ENCODE assay signal across 8 cellular contexts in genomic region chrX:125205918-125206665, GRCh38.
DNase-seq lines count a peak whose midpoint lies in the region; TF ChIP-seq lines count a peak whose summit lies in the region.

No MANE protein-coding gene starts in this region.

- H3K27me3 ChIP-seq in mesendoderm (ENCODE audit: insufficient read depth, low read length, poor library complexity) (peaks cover 1% of the 10 kb centered on the region), SJCRH30 (no peaks in the 10 kb centered on the region)

- H3K4me1 ChIP-seq in mesendoderm (ENCODE audit: control insufficient read depth, low read depth, low read length) (no peaks in the 10 kb centered on the region), SJCRH30 (peaks cover 7% of the 10 kb centered on the region)

- H3K9ac ChIP-seq in mesendoderm (ENCODE audit: low read length) = peak overlapping the region; percentile 50

- peak; percentile 18 to 54 for TF ChIP-seq CTCF in brain (conservative IDR thresholded peaks at IDR 0.05)

- H3K4me3 ChIP-seq in mesendoderm (ENCODE audit: low read length) (no peak overlapping the region), SJCRH30 (no peak overlapping the region)

- H3K4me3 Mint-ChIP-seq in brain = peak overlapping the region; percentile 90 to 96 (median 92)

- no peak overlapping the region for H2BK5ac ChIP-seq in mesendoderm (ENCODE audit: low read length)

- peaks cover 15% of the 10 kb centered on the region for H3K4me1 Mint-ChIP-seq in brain

- H3K36me3 Mint-ChIP-seq in brain = no peaks in the 10 kb centered on the region

- peak overlapping the region; percentile 79 for H3K56ac ChIP-seq in mesendoderm (ENCODE audit: low read length)

- H2AK5ac ChIP-seq in mesendoderm (ENCODE audit: low read length) = no peak overlapping the region

- no peaks in the 10 kb centered on the region for H3K36me3 ChIP-seq in mesendoderm (ENCODE audit: control insufficient read depth, insufficient read depth, low read length)
- H3K36me3 ChIP-seq in SJCRH30 = no peaks in the 10 kb centered on the region

- no peaks in the 10 kb centered on the region for H3K9me3 ChIP-seq in SJCRH30 (replicated peaks)

- H4K8ac ChIP-seq in mesendoderm (ENCODE audit: low read depth, low read length) = no peak overlapping the region

- H3K79me2 ChIP-seq in mesendoderm (ENCODE audit: control insufficient read depth, insufficient read depth, low read length) = no peaks in the 10 kb centered on the region

- H3K27ac ChIP-seq in mesendoderm (ENCODE audit: low read depth, low read length) = no peak overlapping the region
- no peak overlapping the region for H3K27ac ChIP-seq in SJCRH30

- H3K27me3 Mint-ChIP-seq in brain = peaks cover 30% of the 10 kb centered on the region

- H4K5ac ChIP-seq in mesendoderm (ENCODE audit: low read length) = no peak overlapping the region

- peaks cover 0 to 13% (median 0%) of the 10 kb centered on the region in 5 experiments for H3K9me3 Mint-ChIP-seq in brain

- H3K79me1 ChIP-seq in mesendoderm (ENCODE audit: low read length) = no peaks in the 10 kb centered on the region

- peak overlapping the region; percentile 87 to 98 (median 97) for H3K27ac Mint-ChIP-seq in brain

- H3K4ac ChIP-seq in mesendoderm (ENCODE audit: low read depth, low read length) = no peak overlapping the region

- peak overlapping the region; percentile 49 for H3K4me2 ChIP-seq in mesendoderm (ENCODE audit: low read length)

- peak; percentile 0 for DNase-seq in AG20443 (ENCODE audit: low spot score)
- DNase-seq in Kasumi-1 (lab: John Stamatoyannopoulos, UW) = peak; percentile 14 to 61
- DNase-seq in mesendoderm = peak; percentile 82
- no peak for DNase-seq in SJCRH30
- DNase-seq in KG1 (lab: John Stamatoyannopoulos, UW) = no peak
- DNase-seq in hepatic stellate cell (ENCODE audit: low spot score) = no peak
- no peak for DNase-seq in pons (ENCODE audit: low spot score)

- no peak overlapping the region for H2BK120ac ChIP-seq in mesendoderm (ENCODE audit: low read depth, low read length)

- WGBS in mesendoderm (ENCODE audit: extremely low coverage, insufficient coverage, low lambda C conversion rate) = no CpG with 5 or more reads among the region's 25 CpGs

- no peak overlapping the region for H3K23ac ChIP-seq in mesendoderm (ENCODE audit: low read length)

- H3K18ac ChIP-seq in mesendoderm (ENCODE audit: low read length) = no peak overlapping the region

- no peak overlapping the region for H2BK15ac ChIP-seq in mesendoderm (replicated peaks; ENCODE audit: low read depth)

Comparison
In these comparisons a context has a peak if more than half of its experiments do, and no peak if none do; other contexts are left out.
1. DNase-seq: peak in AG20443 (single experiment), Kasumi-1 (2 of 2) and mesendoderm (single experiment); none in SJCRH30 (0 of 2), KG1 (single experiment), hepatic stellate cell (single experiment) and pons (single experiment).